In the genomic region with DNA sequence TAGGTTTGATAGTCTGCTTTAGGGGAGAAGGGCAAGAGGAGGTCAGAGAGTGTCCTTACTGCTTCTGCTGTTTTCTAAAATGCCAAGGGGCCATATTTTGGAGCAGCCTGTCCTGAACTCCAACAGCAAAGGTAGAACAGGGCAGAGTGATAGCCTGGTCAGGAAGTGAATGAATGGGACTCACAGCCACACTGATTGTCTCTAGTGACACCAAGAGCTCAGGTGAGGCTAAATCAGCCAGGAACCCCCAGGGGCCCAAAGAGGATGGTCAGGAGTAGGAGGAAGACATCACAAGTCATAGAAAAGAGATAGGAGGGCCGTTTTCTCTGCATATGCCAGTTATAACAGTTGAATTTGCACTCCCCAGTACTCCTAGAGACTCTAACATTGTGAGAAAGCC, we compare ENCODE assay signal across 11 cellular contexts.
DNase-seq lines count a peak whose midpoint lies in the region; ATAC-seq and FAIRE-seq lines count a peak whose summit lies in the region.
"Had no signal": no experiment of that assay in that cellular context is flagged by ENCODE, and none has a peak within 500 bp of the region (broad histone marks: within the 10 kb centered on the region; RNA-seq: fewer than 3 reads in every experiment).

No MANE protein-coding gene starts in this region.

- no peaks in the 10 kb centered on the region for H3K9me3 Mint-ChIP-seq in activated naive CD4-positive, alpha-beta T cell treated with anti-CD3 and anti-CD28 coated beads, Interleukin-2, amount 50 U/mL, for 24 hours

- H2AFZ ChIP-seq in ACC112 (ENCODE audit: low read length, unreplicated experiment), result no peak overlapping the region

- DNase-seq in GM19238 (ENCODE audit: insufficient read length, low spot score) (no peak), hypothalamus (lab: John Stamatoyannopoulos, UW) (no peak), frontal cortex (ENCODE audit: low spot score in 2 of 2) (no peak), EL (no peak)

- peak; percentile 15 for ATAC-seq in GM19351 (IDR thresholded peaks at IDR 0.05; ENCODE audit: unreplicated experiment)
- peak; percentile 34 for ATAC-seq in HG03066 (IDR thresholded peaks at IDR 0.05; ENCODE audit: low read depth, unreplicated experiment)

- no peaks in the 10 kb centered on the region for H3K79me2 ChIP-seq in ACC112 (ENCODE audit: control insufficient read depth, insufficient read depth, low read length, unreplicated experiment)

- no peaks in the 10 kb centered on the region for H3K36me3 Mint-ChIP-seq in activated naive CD4-positive, alpha-beta T cell treated with anti-CD3 and anti-CD28 coated beads, Interleukin-2, amount 50 U/mL, for 24 hours

- no peak for FAIRE-seq in frontal cortex (lab: Jason Lieb, UNC)

- H3K4me1 Mint-ChIP-seq in activated naive CD4-positive, alpha-beta T cell treated with anti-CD3 and anti-CD28 coated beads, Interleukin-2, amount 50 U/mL, for 24 hours, result peaks cover 33% of the 10 kb centered on the region

- peak overlapping the region; percentile 93 for H3K27ac Mint-ChIP-seq in activated naive CD4-positive, alpha-beta T cell treated with anti-CD3 and anti-CD28 coated beads, Interleukin-2, amount 50 U/mL, for 24 hours

- H3K27ac ChIP-seq in ACC112 (ENCODE audit: low read depth, low read length), result peak overlapping the region; percentile 96
- H3K27ac ChIP-seq: SK-N-MC had no signal

- peak overlapping the region; percentile 33 for H3K4me3 Mint-ChIP-seq in activated naive CD4-positive, alpha-beta T cell treated with anti-CD3 and anti-CD28 coated beads, Interleukin-2, amount 50 U/mL, for 24 hours

- H3K4me3 ChIP-seq in ACC112 (ENCODE audit: low read depth, low read length), result no peak overlapping the region; the same call in 1 of the 2 replicates
- H3K4me3 ChIP-seq: body of pancreas, SK-N-MC had no signal

- H3K27me3 Mint-ChIP-seq in activated naive CD4-positive, alpha-beta T cell treated with anti-CD3 and anti-CD28 coated beads, Interleukin-2, amount 50 U/mL, for 24 hours, result peaks cover 4% of the 10 kb centered on the region

- no peaks in the 10 kb centered on the region for H3K36me3 ChIP-seq in ACC112 (ENCODE audit: insufficient read depth, low read length)

- no peaks in the 10 kb centered on the region for H3K27me3 ChIP-seq in ACC112 (ENCODE audit: insufficient read depth, low read length)
- H3K27me3 ChIP-seq: body of pancreas had no signal

- H3K4me1 ChIP-seq in ACC112 (ENCODE audit: control insufficient read depth, insufficient read depth, low read length, unreplicated experiment), result peaks cover 28% of the 10 kb centered on the region
- H3K4me1 ChIP-seq: Caco-2 had no signal
